In genomic region chr11:117822031-117822521, GRCh38 we compare ENCODE assay signal across 1 cellular context.
TF ChIP-seq lines count a peak whose summit lies in the region.

No MANE protein-coding gene starts in this region.

TF ChIP-seq in HEK293, 187 proteins besides CTCF, POLR2A, EP300 and RAD21 (continued from another document):
- TF ChIP-seq, protein P1, sequence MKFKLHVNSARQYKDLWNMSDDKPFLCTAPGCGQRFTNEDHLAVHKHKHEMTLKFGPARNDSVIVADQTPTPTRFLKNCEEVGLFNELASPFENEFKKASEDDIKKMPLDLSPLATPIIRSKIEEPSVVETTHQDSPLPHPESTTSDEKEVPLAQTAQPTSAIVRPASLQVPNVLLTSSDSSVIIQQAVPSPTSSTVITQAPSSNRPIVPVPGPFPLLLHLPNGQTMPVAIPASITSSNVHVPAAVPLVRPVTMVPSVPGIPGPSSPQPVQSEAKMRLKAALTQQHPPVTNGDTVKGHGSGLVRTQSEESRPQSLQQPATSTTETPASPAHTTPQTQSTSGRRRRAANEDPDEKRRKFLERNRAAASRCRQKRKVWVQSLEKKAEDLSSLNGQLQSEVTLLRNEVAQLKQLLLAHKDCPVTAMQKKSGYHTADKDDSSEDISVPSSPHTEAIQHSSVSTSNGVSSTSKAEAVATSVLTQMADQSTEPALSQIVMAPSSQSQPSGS (tag by site-specific recombination; IDR thresholded peaks at IDR 0.05; ENCODE audit: low read depth) = no peak
- TF ChIP-seq ZNF654 (tag by site-specific recombination; IDR thresholded peaks at IDR 0.05; ENCODE audit: low read depth) (peak; percentile 26; the same call in 1 of the 2 replicates), ZSCAN18 (tag by site-specific recombination; IDR thresholded peaks at IDR 0.05) (no peak), ZFP69B (tag by site-specific recombination; IDR thresholded peaks at IDR 0.05) (no peak), ZNF623 (tag by site-specific recombination; IDR thresholded peaks at IDR 0.05) (no peak), HOXA7 (CRISPR knock-in tag; IDR thresholded peaks at IDR 0.05; ENCODE audit: borderline replicate concordance) (no peak), GLI2 (tag by site-specific recombination; IDR thresholded peaks at IDR 0.05; ENCODE audit: borderline replicate concordance, low read depth) (no peak), ZNF621 (tag by site-specific recombination; IDR thresholded peaks at IDR 0.05) (no peak), ZXDB (tag by site-specific recombination; IDR thresholded peaks at IDR 0.05) (no peak)
